8 cellular contexts compared by ENCODE assay signal in the genomic region with DNA sequence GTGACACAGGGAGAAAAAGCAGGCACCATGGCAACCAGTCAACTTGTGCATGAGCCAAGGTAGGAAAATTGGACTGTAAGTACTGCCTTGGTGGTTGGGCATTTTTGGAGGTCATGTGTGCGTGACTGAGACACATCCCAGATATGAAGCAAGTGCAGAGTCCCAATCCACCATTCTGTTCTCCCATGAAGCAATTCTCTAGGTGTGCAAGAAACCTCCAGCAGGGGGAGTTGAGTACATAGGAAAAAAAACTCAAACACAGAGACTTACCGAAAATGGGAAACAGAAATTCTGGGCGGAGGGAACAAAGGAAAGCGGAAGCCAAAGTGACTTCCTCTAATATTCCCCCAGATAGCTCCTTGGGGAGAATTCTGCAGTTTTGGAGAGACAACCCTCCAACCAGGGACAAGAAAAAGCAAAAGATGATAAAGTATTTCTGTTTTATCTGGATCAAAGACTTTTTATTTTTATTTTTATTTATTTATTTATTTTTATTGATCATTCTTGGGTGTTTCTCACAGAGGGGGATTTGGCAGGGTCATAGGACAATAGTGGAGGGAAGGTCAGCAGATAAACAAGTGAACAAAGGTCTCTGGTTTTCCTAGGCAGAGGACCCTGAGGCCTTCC.
A peak's percentile ranks its signal among the peaks of the same experiment; 100 is the strongest.
DNase-seq lines count a peak whose midpoint lies in the region; ATAC-seq, FAIRE-seq and TF ChIP-seq lines count a peak whose summit lies in the region.

No MANE protein-coding gene starts in this region.

- peaks cover 20% of the 10 kb centered on the region for H3K9me3 Mint-ChIP-seq in Caco-2 (ENCODE audit: unreplicated experiment)
- no peaks in the 10 kb centered on the region for H3K9me3 Mint-ChIP-seq in HFFc6
- H3K9me3 Mint-ChIP-seq in astrocyte (ENCODE audit: unreplicated experiment) = peaks cover 12% of the 10 kb centered on the region

- CTCF ChIA-PET in Caco-2 (lab: Charles Lee) = no interaction called here

- no peak for ATAC-seq in HG03280 (IDR thresholded peaks at IDR 0.05; ENCODE audit: unreplicated experiment)

- H4K20me1 ChIP-seq in astrocyte (ENCODE audit: insufficient read depth, low read length) = no peaks in the 10 kb centered on the region

- no peak overlapping the region for H3K4me2 ChIP-seq in astrocyte (ENCODE audit: low read length)

- H3K4me1 Mint-ChIP-seq in Caco-2 (ENCODE audit: low read depth, unreplicated experiment) (peaks cover 8% of the 10 kb centered on the region), HFFc6 (ENCODE audit: low read depth) (peaks cover 5% of the 10 kb centered on the region; the same call in 1 of the 2 replicates), astrocyte (ENCODE audit: low read depth, unreplicated experiment) (no peaks in the 10 kb centered on the region)

- no peak for FAIRE-seq in astrocyte (lab: Jason Lieb, UNC)

- no peak overlapping the region for H2AFZ ChIP-seq in astrocyte (ENCODE audit: low read depth, low read length)

- H3K36me3 ChIP-seq in Caco-2 (ENCODE audit: control insufficient read depth, insufficient read depth, low read length) (no peaks in the 10 kb centered on the region), SJCRH30 (no peaks in the 10 kb centered on the region), astrocyte (ENCODE audit: insufficient read depth, low read length) (no peaks in the 10 kb centered on the region)

- H3K27me3 ChIP-seq in Caco-2 (replicated peaks; ENCODE audit: control insufficient read depth, insufficient read depth, low read length) (no peaks in the 10 kb centered on the region), SJCRH30 (no peaks in the 10 kb centered on the region), astrocyte (ENCODE audit: insufficient read depth, low read length) (no peaks in the 10 kb centered on the region)

- H3K9ac ChIP-seq in astrocyte (ENCODE audit: low read length) = no peak overlapping the region

- POLR2A ChIA-PET in Caco-2 (lab: Charles Lee) = no interaction called here

- BruUV-seq in Caco-2 (replicated peaks; lab: Mats Ljungman, UMichigan) = no TSS peak

- H3K27ac ChIP-seq in SJCRH30 (no peak overlapping the region), astrocyte (ENCODE audit: low read depth, low read length) (no peak overlapping the region)

- H3K36me3 Mint-ChIP-seq in Caco-2 (ENCODE audit: insufficient read depth, unreplicated experiment) (no peaks in the 10 kb centered on the region), HFFc6 (ENCODE audit: low read depth) (no peaks in the 10 kb centered on the region), astrocyte (ENCODE audit: low read depth, unreplicated experiment) (no peaks in the 10 kb centered on the region)

- intact Hi-C loops in Caco-2 (cut with micrococcal nuclease; ENCODE audit: unreplicated experiment) = loop anchor here (1.0 kb wide), 1 partner anchor 49 kb away; no protein-coding TSS in a partner anchor

- H3K4me1 ChIP-seq in Caco-2 (no peaks in the 10 kb centered on the region), SJCRH30 (no peaks in the 10 kb centered on the region), astrocyte (ENCODE audit: insufficient read depth, low read length) (no peaks in the 10 kb centered on the region)

- peak; percentile 60 to 77 for DNase-seq in Caco-2
- peak; percentile 60 for DNase-seq in HFFc6
- DNase-seq in SJCRH30 = peak; percentile 39 to 70
- DNase-seq in astrocyte (ENCODE audit: low read depth) = no peak
- DNase-seq in iPS-NIHi11 (ENCODE audit: low spot score) = peak; percentile 46
- peak; percentile 14 for DNase-seq in stimulated activated CD8-positive, alpha-beta memory T cell treated with anti-CD3 and anti-CD28 coated beads, Interleukin-15, amount 100 ng/mL, for 1 hour (ENCODE audit: low read depth)
- no peak for DNase-seq in NCI-H2107 (lab: John Stamatoyannopoulos, UW)

- peak; percentile 73 to 74 for TF ChIP-seq CTCF in Caco-2 (IDR thresholded peaks at IDR 0.05; ENCODE audit: insufficient read depth in 1 of 2, low read depth in 1 of 2, low read length in 1 of 2, severe bottlenecking in 1 of 2, unreplicated experiment in 1 of 2)
- TF ChIP-seq CTCF in HFFc6 (IDR thresholded peaks at IDR 0.05) = peak; percentile 85
- TF ChIP-seq CTCF in astrocyte (IDR thresholded peaks at IDR 0.05; ENCODE audit: insufficient read depth, low read depth, low read length) = peak; percentile 36

- no peak overlapping the region for H3K27ac Mint-ChIP-seq in Caco-2 (ENCODE audit: unreplicated experiment)
- H3K27ac Mint-ChIP-seq in HFFc6 = no peak overlapping the region; the same call in 1 of the 2 replicates
- no peak overlapping the region for H3K27ac Mint-ChIP-seq in astrocyte (ENCODE audit: unreplicated experiment)

- no peak overlapping the region for H3K4me3 ChIP-seq in Caco-2 (ENCODE audit: low read depth, low read length)
- no peak overlapping the region for H3K4me3 ChIP-seq in SJCRH30
- no peak overlapping the region for H3K4me3 ChIP-seq in astrocyte (ENCODE audit: insufficient read depth, low read depth, low read length)

- H3K27me3 Mint-ChIP-seq in Caco-2 (ENCODE audit: insufficient read depth, unreplicated experiment) = peaks cover 4% of the 10 kb centered on the region
- H3K27me3 Mint-ChIP-seq in HFFc6 (ENCODE audit: insufficient read depth) = peaks cover 15% of the 10 kb centered on the region
- H3K27me3 Mint-ChIP-seq in astrocyte (ENCODE audit: low read depth, unreplicated experiment) = no peaks in the 10 kb centered on the region

- H3K79me2 ChIP-seq in astrocyte (ENCODE audit: insufficient read depth, low read length) = no peaks in the 10 kb centered on the region

- no peak overlapping the region for H3K4me3 Mint-ChIP-seq in Caco-2 (ENCODE audit: unreplicated experiment)
- peak overlapping the region; percentile 15; the same call in 1 of the 2 replicates for H3K4me3 Mint-ChIP-seq in HFFc6
- no peak overlapping the region for H3K4me3 Mint-ChIP-seq in astrocyte (ENCODE audit: unreplicated experiment)

- H3K9me3 ChIP-seq in Caco-2 (peaks cover 10% of the 10 kb centered on the region), SJCRH30 (replicated peaks) (no peaks in the 10 kb centered on the region), astrocyte (ENCODE audit: insufficient read depth, low read depth, low read length) (no peaks in the 10 kb centered on the region)

Comparison
In these comparisons a context has a peak if more than half of its experiments do, and no peak if none do; other contexts are left out.
1. DNase-seq: peak in Caco-2 (2 of 2), HFFc6 (single experiment), SJCRH30 (2 of 2), iPS-NIHi11 (single experiment) and stimulated activated CD8-positive, alpha-beta memory T cell treated with anti-CD3 and anti-CD28 coated beads, Interleukin-15, amount 100 ng/mL, for 1 hour (single experiment); none in astrocyte (single experiment) and NCI-H2107 (single experiment).
2. Peak in every context shown above with its lines, with median percentiles within 50 percentile points of each other: CTCF ChIP-seq.